10 cellular contexts compared by ENCODE assay signal in genomic region chr4:125736057-125736456, GRCh38.
A peak's percentile ranks its signal among the peaks of the same experiment; 100 is the strongest.
DNase-seq lines count a peak whose midpoint lies in the region; ATAC-seq and TF ChIP-seq lines count a peak whose summit lies in the region.
"Had no signal": no experiment of that assay in that cellular context is flagged by ENCODE, and none has a peak within 500 bp of the region (broad histone marks: within the 10 kb centered on the region; RNA-seq: fewer than 3 reads in every experiment).

No MANE protein-coding gene starts in this region.

- H4K20me1 ChIP-seq in OCI-LY1 (ENCODE audit: insufficient read depth, low read length) (no peaks in the 10 kb centered on the region), neural progenitor cell (ENCODE audit: low read depth) (no peaks in the 10 kb centered on the region)

- H3K4me1 Mint-ChIP-seq in endodermal cell (peaks cover 13% of the 10 kb centered on the region), neural progenitor cell (peaks cover 59% of the 10 kb centered on the region), glutamatergic neuron (ENCODE audit: low read depth, unreplicated experiment) (no peaks in the 10 kb centered on the region)

- H3K9ac ChIP-seq in OCI-LY1 (ENCODE audit: low read length) (no peak overlapping the region), endodermal cell (ENCODE audit: extremely low read depth, low read length, poor library complexity, severe bottlenecking) (no peak overlapping the region), neural progenitor cell (no peak overlapping the region)

- intact Hi-C loops in upper lobe of right lung (cut with DNase I), result no loop called here

- TF ChIP-seq CTCF in OCI-LY1 (IDR thresholded peaks at IDR 0.05; ENCODE audit: low read length), result peak; percentile 21; the same call in 1 of the 2 replicates
- TF ChIP-seq CTCF in endodermal cell (conservative IDR thresholded peaks at IDR 0.05), result peak; percentile 45
- TF ChIP-seq CTCF in neural progenitor cell (IDR thresholded peaks at IDR 0.05), result peak; percentile 27
- no peak for TF ChIP-seq CTCF in upper lobe of right lung (IDR thresholded peaks at IDR 0.05)
- TF ChIP-seq CTCF in glutamatergic neuron (IDR thresholded peaks at IDR 0.05; ENCODE audit: partially characterized antibody, unreplicated experiment), result no peak

- H2AFZ ChIP-seq in OCI-LY1 (ENCODE audit: low read length), result no peak overlapping the region
- H2AFZ ChIP-seq in neural progenitor cell (replicated peaks), result no peak overlapping the region

- ATAC-seq in upper lobe of right lung (no peak), GM21367 (IDR thresholded peaks at IDR 0.05; ENCODE audit: unreplicated experiment) (no peak)

- H3K79me2 ChIP-seq in OCI-LY1 (ENCODE audit: insufficient read depth, low read length) (no peaks in the 10 kb centered on the region), neural progenitor cell (ENCODE audit: low read depth) (no peaks in the 10 kb centered on the region)

- H3K36me3 Mint-ChIP-seq in endodermal cell (ENCODE audit: low read depth) (no peaks in the 10 kb centered on the region), neural progenitor cell (peaks cover 7% of the 10 kb centered on the region), glutamatergic neuron (ENCODE audit: unreplicated experiment) (no peaks in the 10 kb centered on the region)

- H3K27me3 Mint-ChIP-seq in endodermal cell (ENCODE audit: insufficient read depth) (no peaks in the 10 kb centered on the region), neural progenitor cell (ENCODE audit: insufficient read depth, low read depth) (no peaks in the 10 kb centered on the region), glutamatergic neuron (ENCODE audit: unreplicated experiment) (no peaks in the 10 kb centered on the region)

- no peak overlapping the region for H3K27ac ChIP-seq in OCI-LY1 (ENCODE audit: low read depth, low read length, poor library complexity, severe bottlenecking)
- peak overlapping the region; percentile 77 for H3K27ac ChIP-seq in endodermal cell (ENCODE audit: low read depth, low read length)
- no peak overlapping the region for H3K27ac ChIP-seq in neural progenitor cell
- H3K27ac ChIP-seq in upper lobe of right lung, result no peak overlapping the region

- H3K27ac Mint-ChIP-seq in endodermal cell (no peak overlapping the region), neural progenitor cell (peak overlapping the region; percentile 24), glutamatergic neuron (ENCODE audit: unreplicated experiment) (no peak overlapping the region)
- H3K27ac Mint-ChIP-seq: activated T-helper 2 cell treated with anti-CD3 and anti-CD28 coated beads, Interferon-gamma antibody, Interleukin-2, Interleukin-4, amounts not matched to agents 10 μg/mL and 5 μg/mL and 100 μg/mL, durations not matched to agents 14 hours and 24 hours and 36 hours had no signal

- H3K9me3 Mint-ChIP-seq in endodermal cell (no peaks in the 10 kb centered on the region), neural progenitor cell (peaks cover 5% of the 10 kb centered on the region), glutamatergic neuron (ENCODE audit: unreplicated experiment) (no peaks in the 10 kb centered on the region)
- H3K9me3 Mint-ChIP-seq: activated T-helper 2 cell treated with anti-CD3 and anti-CD28 coated beads, Interferon-gamma antibody, Interleukin-2, Interleukin-4, amounts not matched to agents 10 μg/mL and 5 μg/mL and 100 μg/mL, durations not matched to agents 14 hours and 24 hours and 36 hours had no signal

- no peaks in the 10 kb centered on the region for H3F3A ChIP-seq in OCI-LY1 (ENCODE audit: insufficient read depth, low read length)
- H3F3A ChIP-seq in neural progenitor cell (ENCODE audit: low read depth), result no peaks in the 10 kb centered on the region

- DNase-seq in GM04503 (ENCODE audit: low read depth), result peak; percentile 24
- DNase-seq in endodermal cell, result peak; percentile 64
- no peak for DNase-seq in neural progenitor cell (ENCODE audit: low spot score)
- no peak for DNase-seq in NCI-H446 treated with DMSO at 0.1 percent for 48 hours (lab: John Stamatoyannopoulos, UW)
- DNase-seq in upper lobe of right lung, result no peak
- no peak for DNase-seq in glutamatergic neuron
- DNase-seq: T-helper 9 cell had no signal

- H3K9me3 ChIP-seq in OCI-LY1 (ENCODE audit: low read length) (no peaks in the 10 kb centered on the region), endodermal cell (ENCODE audit: control insufficient read depth, low read length) (no peaks in the 10 kb centered on the region), neural progenitor cell (ENCODE audit: low read depth) (no peaks in the 10 kb centered on the region), upper lobe of right lung (no peaks in the 10 kb centered on the region)

- no peak overlapping the region for H3K4me2 ChIP-seq in OCI-LY1 (ENCODE audit: low read length)
- H3K4me2 ChIP-seq in neural progenitor cell, result no peak overlapping the region

- H3K4me3 Mint-ChIP-seq in endodermal cell (no peak overlapping the region), neural progenitor cell (no peak overlapping the region), glutamatergic neuron (ENCODE audit: unreplicated experiment) (no peak overlapping the region)

- H3K4me1 ChIP-seq in OCI-LY1 (ENCODE audit: insufficient read depth, low read length, severe bottlenecking), result no peaks in the 10 kb centered on the region
- no peaks in the 10 kb centered on the region for H3K4me1 ChIP-seq in endodermal cell (ENCODE audit: control insufficient read depth, insufficient read depth, low read length)
- H3K4me1 ChIP-seq in neural progenitor cell, result peaks cover 14% of the 10 kb centered on the region
- H3K4me1 ChIP-seq in upper lobe of right lung, result no peaks in the 10 kb centered on the region

- H3K9me2 ChIP-seq in OCI-LY1 (ENCODE audit: low read depth, low read length), result no peaks in the 10 kb centered on the region

- whole genome bisulfite sequencing in endodermal cell (ENCODE audit: insufficient coverage in 1 of 2, insufficient read length in 1 of 2), 2 experiments, result 44 to 71% methylated on average over 1 of the region's 1 CpG

- H3K27me3 ChIP-seq in OCI-LY1 (ENCODE audit: insufficient read depth, low read length) (no peaks in the 10 kb centered on the region), endodermal cell (ENCODE audit: control insufficient read depth, insufficient read depth, low read length, poor library complexity, severe bottlenecking) (no peaks in the 10 kb centered on the region), neural progenitor cell (no peaks in the 10 kb centered on the region), upper lobe of right lung (no peaks in the 10 kb centered on the region)

- no peaks in the 10 kb centered on the region for H3K36me3 ChIP-seq in OCI-LY1 (ENCODE audit: insufficient read depth, low read length)
- no peaks in the 10 kb centered on the region for H3K36me3 ChIP-seq in endodermal cell (ENCODE audit: control insufficient read depth, insufficient read depth, low read length)
- H3K36me3 ChIP-seq in neural progenitor cell, result no peaks in the 10 kb centered on the region
- no peaks in the 10 kb centered on the region for H3K36me3 ChIP-seq in upper lobe of right lung

- H3K4me3 ChIP-seq in OCI-LY1 (ENCODE audit: low read depth, low read length, poor library complexity, severe bottlenecking), result no peak overlapping the region
- H3K4me3 ChIP-seq in endodermal cell (ENCODE audit: low read length), result no peak overlapping the region
- no peak overlapping the region for H3K4me3 ChIP-seq in neural progenitor cell
- H3K4me3 ChIP-seq in upper lobe of right lung, result no peak overlapping the region

Comparison
In these comparisons a context has a peak if more than half of its experiments do, and no peak if none do; other contexts are left out.
1. DNase-seq: peak in GM04503 (single experiment) and endodermal cell (single experiment); none in neural progenitor cell (single experiment), NCI-H446 treated with DMSO at 0.1 percent for 48 hours (single experiment), upper lobe of right lung (single experiment) and glutamatergic neuron (single experiment).
2. CTCF ChIP-seq: peak in OCI-LY1 (single experiment), endodermal cell (single experiment) and neural progenitor cell (single experiment); none in upper lobe of right lung (single experiment) and glutamatergic neuron (single experiment).